In genomic region chr7:77269360-77270075, GRCh38 we compare ENCODE assay signal across 10 cellular contexts.
DNase-seq lines count a peak whose midpoint lies in the region; ATAC-seq, FAIRE-seq and TF ChIP-seq lines count a peak whose summit lies in the region.
"Had no signal": no experiment of that assay in that cellular context is flagged by ENCODE, and none has a peak within 500 bp of the region (broad histone marks: within the 10 kb centered on the region; RNA-seq: fewer than 3 reads in every experiment).

No MANE protein-coding gene starts in this region.

- H3F3A ChIP-seq in GM23248 (ENCODE audit: insufficient read depth) = no peaks in the 10 kb centered on the region

- FAIRE-seq in GM18507 (lab: Jason Lieb, UNC) = peak; percentile 84

- TF ChIP-seq CTCF in mucosa of descending colon (IDR thresholded peaks at IDR 0.05) = no peak

- no peaks in the 10 kb centered on the region for H3K27me3 ChIP-seq in GM23248 (replicated peaks; ENCODE audit: insufficient read depth)

- no peak overlapping the region for H2AFZ ChIP-seq in GM23248

- H4K20me1 ChIP-seq in GM23248 (ENCODE audit: insufficient read depth) = no peaks in the 10 kb centered on the region

- ATAC-seq in HG02588 (IDR thresholded peaks at IDR 0.05; ENCODE audit: unreplicated experiment) = peak; percentile 79
- peak; percentile 53 for ATAC-seq in mucosa of descending colon

- H3K4me2 ChIP-seq in GM23248 (ENCODE audit: unreplicated experiment) = no peak overlapping the region

- intact Hi-C loops in mucosa of descending colon (cut with DNase I, micrococcal nuclease) = no loop called here

- no peak overlapping the region for H3K27ac ChIP-seq in GM23248

- H3K79me2 ChIP-seq in GM23248 (ENCODE audit: insufficient read depth) = no peaks in the 10 kb centered on the region

- in situ Hi-C loops in G401 (cut with HindIII; ENCODE audit: low sequenced_read_pairs) = no loop called here
- in situ Hi-C loops in GM23248 (cut with MboI) = no loop called here

- no peak overlapping the region for H3K4me3 ChIP-seq in mucosa of descending colon
- no peak overlapping the region for H3K4me3 ChIP-seq in GM23248

- DNase-seq in GM18507 (ENCODE audit: extremely low spot score, insufficient read length, low read depth) = no peak
- DNase-seq in MV-4-11 (lab: John Stamatoyannopoulos, UW) = peak; percentile 69
- peak in 1 of 3 donors; percentile 18 for DNase-seq in mucosa of descending colon
- no peak for DNase-seq in C1 segment of cervical spinal cord (lab: John Stamatoyannopoulos, UW)
- DNase-seq in G401 (ENCODE audit: low spot score) = no peak
- DNase-seq in GM23248 = no peak
- no peak for DNase-seq in activated gamma-delta T cell treated with Interleukin-2 at 50 U/mL for 16 hours
- DNase-seq: NCI-H1092; stimulated activated CD4-positive, alpha-beta T cell treated with anti-CD3 and anti-CD28 coated beads, Interleukin-2, amount 100 ng/mL, for 24 hours had no signal

- WGBS in GM23248 (ENCODE audit: low coverage in 1 of 2, low lambda C conversion rate in 2 of 2, missing lambda C conversion rate in 2 of 2), 2 experiments = 64 to 67% methylated on average over 4 of the region's 4 CpGs

- H3K4me1 ChIP-seq in mucosa of descending colon (ENCODE audit: low read depth) = no peaks in the 10 kb centered on the region
- no peaks in the 10 kb centered on the region for H3K4me1 ChIP-seq in GM23248 (ENCODE audit: insufficient read depth)

- no peak overlapping the region for H3K9ac ChIP-seq in GM23248

- H3K9me3 ChIP-seq in mucosa of descending colon = no peaks in the 10 kb centered on the region
- no peaks in the 10 kb centered on the region for H3K9me3 ChIP-seq in GM23248 (ENCODE audit: low read depth)

- H3K36me3 ChIP-seq in mucosa of descending colon (ENCODE audit: low read depth) = no peaks in the 10 kb centered on the region
- H3K36me3 ChIP-seq in GM23248 (ENCODE audit: low read depth) = no peaks in the 10 kb centered on the region

- no peaks in the 10 kb centered on the region for H3K9me2 ChIP-seq in GM23248 (ENCODE audit: insufficient read depth)
